Comparison of ENCODE assay signal across 11 cellular contexts in the genomic region with DNA sequence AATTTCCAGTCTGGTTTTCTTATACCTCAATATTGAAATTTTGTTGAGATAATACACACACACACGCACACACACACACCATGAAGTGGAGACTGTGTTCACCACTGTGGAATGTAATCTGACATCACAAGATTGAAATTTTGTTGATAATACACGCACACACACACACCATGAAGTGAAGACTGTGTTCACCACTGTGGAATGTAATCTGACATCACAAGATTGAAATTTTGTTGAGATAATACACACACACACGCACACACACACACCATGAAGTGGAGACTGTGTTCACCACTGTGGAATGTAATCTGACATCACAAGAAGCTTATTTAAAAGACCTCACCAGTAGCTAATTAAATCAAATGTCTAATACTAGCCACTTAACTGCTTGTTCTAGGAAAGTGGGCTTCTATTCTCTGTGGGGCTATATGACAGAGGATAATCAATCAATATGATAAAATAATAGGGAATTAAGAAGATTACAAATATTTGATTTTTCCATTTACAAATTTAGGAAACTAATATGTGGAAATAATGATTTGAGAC. TPM values are rescaled to one million over a fixed set of nuclear protein-coding genes. Genes with fewer than 3 reads are reported as not detected.
"Had no signal": no experiment of that assay in that cellular context is flagged by ENCODE, and none has a peak within 500 bp of the region (broad histone marks: within the 10 kb centered on the region; RNA-seq: fewer than 3 reads in every experiment).

No MANE protein-coding gene starts in this region.

RNA-seq across cellular contexts. Expression of a gene that starts 3.9 kb away (rescaled TPM):
- total RNA-seq: activated B cell treated with CpG ODN at 0.5 μM for 24 hours; activated CD4-positive, alpha-beta memory T cell treated with anti-CD3 and anti-CD28 coated beads for 36 hours; activated naive CD4-positive, alpha-beta T cell treated with anti-CD3 and anti-CD28 coated beads, Interleukin-2, amount 50 U/mL, for 72 hours; activated T-helper 1 cell treated with anti-CD3 and anti-CD28 coated beads, Interleukin-12 subunit alpha, Interleukin-12 subunit beta, Interleukin-2, Interleukin-4 antibody, amounts not matched to agents 30 ng/mL and 10 ng/mL and 1 ng/mL, durations not matched to agents 14 hours and 24 hours and 36 hours; glomerular endothelial cell; lower lobe of right lung; T-cell; thoracic aorta; ureter had no signal

RNA-seq across cellular contexts. Expression of a gene that starts 5.7 kb away (rescaled TPM):
- total RNA-seq: activated B cell treated with CpG ODN at 0.5 μM for 24 hours; activated CD4-positive, alpha-beta memory T cell treated with anti-CD3 and anti-CD28 coated beads for 36 hours; activated naive CD4-positive, alpha-beta T cell treated with anti-CD3 and anti-CD28 coated beads, Interleukin-2, amount 50 U/mL, for 72 hours; activated T-helper 1 cell treated with anti-CD3 and anti-CD28 coated beads, Interleukin-12 subunit alpha, Interleukin-12 subunit beta, Interleukin-2, Interleukin-4 antibody, amounts not matched to agents 30 ng/mL and 10 ng/mL and 1 ng/mL, durations not matched to agents 14 hours and 24 hours and 36 hours; adrenal gland; glomerular endothelial cell; lower lobe of right lung; sigmoid colon; T-cell; thoracic aorta; ureter had no signal

RNA-seq across cellular contexts. Expression of a gene that starts 18.1 kb away (rescaled TPM):
- total RNA-seq: activated B cell treated with CpG ODN at 0.5 μM for 24 hours; activated CD4-positive, alpha-beta memory T cell treated with anti-CD3 and anti-CD28 coated beads for 36 hours; activated naive CD4-positive, alpha-beta T cell treated with anti-CD3 and anti-CD28 coated beads, Interleukin-2, amount 50 U/mL, for 72 hours; activated T-helper 1 cell treated with anti-CD3 and anti-CD28 coated beads, Interleukin-12 subunit alpha, Interleukin-12 subunit beta, Interleukin-2, Interleukin-4 antibody, amounts not matched to agents 30 ng/mL and 10 ng/mL and 1 ng/mL, durations not matched to agents 14 hours and 24 hours and 36 hours; adrenal gland; glomerular endothelial cell; lower lobe of right lung; sigmoid colon; T-cell; thoracic aorta; ureter had no signal

RNA-seq across cellular contexts. Expression of a gene that starts 25.8 kb away (rescaled TPM):
- total RNA-seq: activated B cell treated with CpG ODN at 0.5 μM for 24 hours; activated CD4-positive, alpha-beta memory T cell treated with anti-CD3 and anti-CD28 coated beads for 36 hours; activated naive CD4-positive, alpha-beta T cell treated with anti-CD3 and anti-CD28 coated beads, Interleukin-2, amount 50 U/mL, for 72 hours; activated T-helper 1 cell treated with anti-CD3 and anti-CD28 coated beads, Interleukin-12 subunit alpha, Interleukin-12 subunit beta, Interleukin-2, Interleukin-4 antibody, amounts not matched to agents 30 ng/mL and 10 ng/mL and 1 ng/mL, durations not matched to agents 14 hours and 24 hours and 36 hours; adrenal gland; glomerular endothelial cell; lower lobe of right lung; sigmoid colon; T-cell; thoracic aorta; ureter had no signal
